Comparison of ENCODE assay signal across 8 cellular contexts in genomic region chr11:393219-394033, GRCh38. TPM values are rescaled to one million over a fixed set of nuclear protein-coding genes. Genes with fewer than 3 reads are reported as not detected.
DNase-seq lines count a peak whose midpoint lies in the region; ATAC-seq, FAIRE-seq and TF ChIP-seq lines count a peak whose summit lies in the region.

No MANE protein-coding gene starts in this region.

- no peaks in the 10 kb centered on the region for H3K79me1 ChIP-seq in H9 (ENCODE audit: insufficient read depth, low read depth, low read length, poor library complexity, severe bottlenecking)

- no peak overlapping the region for H2AK5ac ChIP-seq in H9 (ENCODE audit: insufficient read length, low read length)

- peak; percentile 38 for TF ChIP-seq POLR2A in A549 (IDR thresholded peaks at IDR 0.05; ENCODE audit: low read length)

- no peak overlapping the region for H2BK5ac ChIP-seq in H9 (ENCODE audit: insufficient read length, low read length)

- peaks cover 0 to 4% of the 10 kb centered on the region in 2 experiments; a peak in 1 of 5 replicates for H3K9me3 Mint-ChIP-seq in H9

- no peak overlapping the region for H3K4ac ChIP-seq in H9 (ENCODE audit: low read depth, low read length)

- no peak overlapping the region for H4K8ac ChIP-seq in H9 (replicated peaks; ENCODE audit: insufficient read length, low read depth, low read length)

- peak overlapping the region in 1 of 2 experiments; percentile 71; a peak in 2 of 5 replicates for H3K4me3 Mint-ChIP-seq in H9

- H2BK120ac ChIP-seq in H9 (ENCODE audit: low read depth, low read length, poor library complexity, severe bottlenecking), result no peak overlapping the region

- no peak overlapping the region for H2AFZ ChIP-seq in H9 (ENCODE audit: low read length)

- peak overlapping the region; percentile 63; the same call in 1 of the 2 replicates for H3K14ac ChIP-seq in H9 (ENCODE audit: insufficient read depth, low read length)

- H3K9ac ChIP-seq in H9 (ENCODE audit: extremely low read depth, insufficient read length, low read length) (no peak overlapping the region), adipocyte (ENCODE audit: low read length) (peak overlapping the region; percentile 69)

- intact Hi-C loops in sciatic nerve (cut with DNase I), result no loop called here

- no peaks in the 10 kb centered on the region for H3K79me2 ChIP-seq in H9 (ENCODE audit: insufficient read depth, low read length)

- H3T11ph ChIP-seq in H9 (ENCODE audit: low read length), result no peak overlapping the region

- H3K27ac ChIP-seq in A549 (peak overlapping the region; percentile 98 to 99), H9 (ENCODE audit: insufficient read length, low read depth, low read length) (no peak overlapping the region)

- H3K4me2 ChIP-seq in A549 (peak overlapping the region; percentile 95), H9 (ENCODE audit: insufficient read depth, insufficient read length, low read length) (no peak overlapping the region)

- peak overlapping the region; percentile 64 for H3K4me3 ChIP-seq in A549
- no peak overlapping the region for H3K4me3 ChIP-seq in adipocyte (ENCODE audit: low read length)

- H3K9me3 ChIP-seq in A549, result no peaks in the 10 kb centered on the region
- no peaks in the 10 kb centered on the region for H3K9me3 ChIP-seq in H9 (ENCODE audit: control insufficient read depth, low read depth, low read length)
- H3K9me3 ChIP-seq in adipocyte (ENCODE audit: control insufficient read depth, low read length), result no peaks in the 10 kb centered on the region

- no peak overlapping the region for H3K23ac ChIP-seq in H9 (ENCODE audit: insufficient read length, low read depth, low read length)

- H2BK12ac ChIP-seq in H9 (ENCODE audit: insufficient read length, low read depth, low read length), result no peak overlapping the region

- TF ChIP-seq EP300 in A549 (IDR thresholded peaks at IDR 0.05), result no peak

- H3K23me2 ChIP-seq in H9 (ENCODE audit: insufficient read length, low read depth, low read length, poor library complexity, severe bottlenecking), result no peaks in the 10 kb centered on the region

- FAIRE-seq in A549 (lab: Jason Lieb, UNC), result no peak

- H2BK15ac ChIP-seq in H9 (ENCODE audit: low read depth, low read length), result no peak overlapping the region

- peak; percentile 77 to 97 for DNase-seq in A549 (ENCODE audit: low read depth in 1 of 2, low spot score in 1 of 2)
- DNase-seq in H9, result no peak
- DNase-seq in adipocyte (ENCODE audit: low read depth), result peak; percentile 87
- DNase-seq in kidney glomerular epithelial cell (lab: John Stamatoyannopoulos, UW), result peak; percentile 53
- no peak for DNase-seq in pons (ENCODE audit: low spot score)
- no peak for DNase-seq in sciatic nerve (ENCODE audit: low spot score)
- DNase-seq in Kasumi-1 (lab: John Stamatoyannopoulos, UW), result no peak

- H4K20me1 ChIP-seq in H9 (ENCODE audit: control insufficient read depth, insufficient read depth, insufficient read length), result peaks cover 2% of the 10 kb centered on the region

- no peak overlapping the region for H3K18ac ChIP-seq in H9 (ENCODE audit: insufficient read length, low read depth, low read length)

- no peak overlapping the region for H4K5ac ChIP-seq in H9 (ENCODE audit: insufficient read length, low read depth, low read length)

- H3K27me3 ChIP-seq in H9 (ENCODE audit: insufficient read depth, low read length), result no peaks in the 10 kb centered on the region
- peaks cover under 1% of the 10 kb centered on the region for H3K27me3 ChIP-seq in adipocyte (replicated peaks; ENCODE audit: control insufficient read depth, insufficient read depth, low read length)

- no peak overlapping the region for H3K56ac ChIP-seq in H9 (ENCODE audit: insufficient read length, low read depth, low read length)

- TF ChIP-seq CTCF in A549 (IDR thresholded peaks at IDR 0.05), result no peak
- no peak for TF ChIP-seq CTCF in H9 (conservative IDR thresholded peaks at IDR 0.05)

- no peak overlapping the region for H3K27ac Mint-ChIP-seq in H9

- CTCF ChIA-PET in A549 (lab: Yijun Ruan, JAX), result interaction anchor here (0.9 to 1.9 kb wide), 7 partner anchors 13 to 126 kb away, joined by 3 to 10 read pairs (median 4); no protein-coding TSS in a partner anchor

- no peaks in the 10 kb centered on the region for H3K36me3 ChIP-seq in adipocyte (ENCODE audit: control insufficient read depth, insufficient read depth, low read length, severe bottlenecking)

- no peak for TF ChIP-seq RAD21 in A549 (conservative IDR thresholded peaks at IDR 0.05 in 1 of 2, IDR thresholded peaks at IDR 0.05 in 1 of 2)

- POLR2A ChIA-PET in A549 (lab: Yijun Ruan, JAX), result interaction anchor here (0.9 to 3.1 kb wide), 2 partner anchors 14 to 54 kb away, joined by 4 to 18 read pairs; no protein-coding TSS in a partner anchor

- H3K4me1 ChIP-seq in A549 (peaks cover 37% of the 10 kb centered on the region), H9 (ENCODE audit: insufficient read depth, low read length) (no peaks in the 10 kb centered on the region; the same call in 1 of the 2 replicates), adipocyte (ENCODE audit: control insufficient read depth, insufficient read depth, low read length) (peaks cover 19% of the 10 kb centered on the region)

- ATAC-seq in A549 (peak; percentile 59 to 77), sciatic nerve (no peak), GM19035 (IDR thresholded peaks at IDR 0.05; ENCODE audit: unreplicated experiment) (no peak)

- 21% methylated on average over 5 of the region's 17 CpGs for WGBS in A549 (ENCODE audit: missing lambda C conversion rate)
- no CpG with 5 or more reads among the region's 17 CpGs for WGBS in H9 (ENCODE audit: extremely low coverage, insufficient read length, low lambda C conversion rate)

- H4K91ac ChIP-seq in H9 (ENCODE audit: insufficient read length, low read depth, low read length), result no peak overlapping the region

- H2BK20ac ChIP-seq in H9 (ENCODE audit: low read depth, low read length, poor library complexity, severe bottlenecking), result no peak overlapping the region

- no peaks in the 10 kb centered on the region; the same call in 1 of the 2 replicates for H3K27me3 Mint-ChIP-seq in H9 (ENCODE audit: low read depth)

- peaks cover 2 to 8% (median 7%) of the 10 kb centered on the region in 3 experiments; a peak in 5 of 7 replicates for H3K36me3 Mint-ChIP-seq in H9 (ENCODE audit: insufficient read depth in 1 of 3, low read depth in 3 of 3)

- peaks cover 4 to 13% of the 10 kb centered on the region in 2 experiments for H3K4me1 Mint-ChIP-seq in H9

TF ChIP-seq in A549, 52 proteins besides CTCF, POLR2A, EP300 and RAD21 (continues in another document):
- TF ChIP-seq SMC3 (IDR thresholded peaks at IDR 0.05) (no peak), HOXB13 (CRISPR knock-in tag; IDR thresholded peaks at IDR 0.05; ENCODE audit: low read depth) (no peak), FOSL2 (IDR thresholded peaks at IDR 0.05) (peak; percentile 60), FOSL2 (CRISPR knock-in tag; IDR thresholded peaks at IDR 0.05) (peak; percentile 92), BCL3 (IDR thresholded peaks at IDR 0.05) (no peak), JUNB (IDR thresholded peaks at IDR 0.05) (no peak)

RNA-seq across cellular contexts. Expression of gene PKP3, which starts 0.6 kb away (rescaled TPM):
- polyA plus RNA-seq in A549 (2011; rRNA removed) (12.1 and 13.9 TPM in 2 replicates), A549 (2017; fragmentation: RNase III; extraction: RNeasy Plus Mini Kit Qiagen cat#74134 plus additional on column Dnase treatment) (22.3 to 25.9 TPM (median 23.4 TPM) in 3 replicates)
- 29.6 and 41.7 TPM in 2 replicates for polyA plus RNA-seq in A549 (2012; cell fraction: cytosol; rRNA removed)
- 51.5 and 77.9 TPM in 2 replicates for polyA plus RNA-seq in A549 (2012; cell fraction: nucleus; rRNA removed)
- polyA minus RNA-seq in A549 (2011; rRNA and poly(A)+ RNA removed), result 21.8 and 27.1 TPM in 2 replicates
- total RNA-seq in H9 (2021) (41.7 and 43.8 TPM in 2 replicates), sciatic nerve (0.49 TPM)

RNA-seq across cellular contexts. Expression of gene SIGIRR, which starts 21.4 kb away (rescaled TPM):
- polyA plus RNA-seq in A549 (2011; rRNA removed) (27.7 and 27.8 TPM in 2 replicates), A549 (2017; fragmentation: RNase III; extraction: RNeasy Plus Mini Kit Qiagen cat#74134 plus additional on column Dnase treatment) (56.6 to 66.4 TPM (median 58.6 TPM) in 3 replicates)
- polyA plus RNA-seq in A549 (2012; cell fraction: cytosol; rRNA removed), result 72.5 and 84.6 TPM in 2 replicates
- polyA plus RNA-seq in A549 (2012; cell fraction: nucleus; rRNA removed), result 85.6 and 86.4 TPM in 2 replicates
- 5.3 and 13.2 TPM in 2 replicates for polyA minus RNA-seq in A549 (2011; rRNA and poly(A)+ RNA removed)
- total RNA-seq in H9 (2021) (85.7 and 89.7 TPM in 2 replicates), sciatic nerve (51.6 TPM)

RNA-seq across cellular contexts. Expression of gene B4GALNT4, which starts 24.1 kb away (rescaled TPM):
- polyA plus RNA-seq in A549 (2011; rRNA removed), result 5.1 and 5.3 TPM in 2 replicates
- polyA plus RNA-seq in A549 (2012; cell fraction: cytosol; rRNA removed), result 27.5 and 33.3 TPM in 2 replicates
- 143 and 178 TPM in 2 replicates for polyA plus RNA-seq in A549 (2012; cell fraction: nucleus; rRNA removed)
- polyA plus RNA-seq in A549 (2017; fragmentation: RNase III; extraction: RNeasy Plus Mini Kit Qiagen cat#74134 plus additional on column Dnase treatment), result 20.4 to 28.0 TPM (median 27.5 TPM) in 3 replicates
- 2.2 and 2.6 TPM in 2 replicates for polyA minus RNA-seq in A549 (2011; rRNA and poly(A)+ RNA removed)
- 101 and 105 TPM in 2 replicates for total RNA-seq in H9 (2021)
- 32.2 TPM for total RNA-seq in sciatic nerve

RNA-seq across cellular contexts. Expression of gene ANO9, which starts 48.4 kb away (rescaled TPM):
- polyA plus RNA-seq in A549 (2011; rRNA removed), result 0.66 and 0.70 TPM in 2 replicates
- polyA plus RNA-seq in A549 (2012; cell fraction: cytosol; rRNA removed), result 0.26 and 0.32 TPM in 2 replicates
- 6.3 and 6.6 TPM in 2 replicates for polyA plus RNA-seq in A549 (2012; cell fraction: nucleus; rRNA removed)
- polyA plus RNA-seq in A549 (2017; fragmentation: RNase III; extraction: RNeasy Plus Mini Kit Qiagen cat#74134 plus additional on column Dnase treatment), result 0.50 to 0.55 TPM (median 0.51 TPM) in 3 replicates
- 0.44 and 0.58 TPM in 2 replicates for polyA minus RNA-seq in A549 (2011; rRNA and poly(A)+ RNA removed)
- 12.3 and 13.1 TPM in 2 replicates for total RNA-seq in H9 (2021)
- total RNA-seq in sciatic nerve, result 0.98 TPM

RNA-seq across cellular contexts. Expression of gene PTDSS2, which starts 56.7 kb away (rescaled TPM):
- polyA plus RNA-seq in A549 (2011; rRNA removed), result 23.4 and 28.9 TPM in 2 replicates
- polyA plus RNA-seq in A549 (2012; cell fraction: cytosol; rRNA removed), result 43.5 and 48.7 TPM in 2 replicates
- polyA plus RNA-seq in A549 (2012; cell fraction: nucleus; rRNA removed), result 275 TPM in 2 replicates
- polyA plus RNA-seq in A549 (2017; fragmentation: RNase III; extraction: RNeasy Plus Mini Kit Qiagen cat#74134 plus additional on column Dnase treatment), result 34.3 to 39.4 TPM (median 38.9 TPM) in 3 replicates
- 40.7 and 47.5 TPM in 2 replicates for polyA minus RNA-seq in A549 (2011; rRNA and poly(A)+ RNA removed)
- total RNA-seq in H9 (2021), result 53.4 and 55.3 TPM in 2 replicates
- total RNA-seq in sciatic nerve, result 33.1 TPM

Comparison
In these comparisons a context has a peak if more than half of its experiments do, and no peak if none do; other contexts are left out.
1. ATAC-seq: peak in A549 (2 of 2); none in sciatic nerve (single experiment) and GM19035 (single experiment).
2. DNase-seq: peak in A549 (2 of 2), adipocyte (single experiment) and kidney glomerular epithelial cell (single experiment); none in H9 (single experiment), pons (single experiment), sciatic nerve (single experiment) and Kasumi-1 (0 of 2).
3. RNA of gene PKP3, which starts 0.6 kb away (total RNA-seq): 41.7 to 43.8 TPM in H9; 0.49 TPM in sciatic nerve (single experiment); every median in the first group is over 10 times any median in the second.